In genomic region chr6:83884523-83884922, GRCh38 we compare ENCODE assay signal across 8 cellular contexts. TPM values are rescaled to one million over a fixed set of nuclear protein-coding genes. Genes with fewer than 3 reads are reported as not detected.
A peak's percentile ranks its signal among the peaks of the same experiment; 100 is the strongest.
DNase-seq lines count a peak whose midpoint lies in the region; ATAC-seq and TF ChIP-seq lines count a peak whose summit lies in the region.

No MANE protein-coding gene starts in this region.

- no peak for TF ChIP-seq POLR2A in adrenal gland (IDR thresholded peaks at IDR 0.05)

- H3K4me1 ChIP-seq in adrenal gland (replicated peaks in 1 of 2) (peaks cover 0 to 14% of the 10 kb centered on the region in 2 donors), thoracic aorta (ENCODE audit: control insufficient read depth in 1 of 2, low read depth in 2 of 2) (peaks cover 13 to 34% of the 10 kb centered on the region in 2 donors)

- H3K27me3 ChIP-seq in adrenal gland (no peaks in the 10 kb centered on the region), thoracic aorta (replicated peaks; ENCODE audit: insufficient read depth) (no peaks in the 10 kb centered on the region)

- H3K4me1 Mint-ChIP-seq in activated CD4-positive, alpha-beta memory T cell treated with anti-CD3 and anti-CD28 coated beads, Interleukin-2, amount 10 ng/mL, durations not matched to agents 7 days and 5 days: peaks cover 6% of the 10 kb centered on the region

- ATAC-seq in HG03103 (IDR thresholded peaks at IDR 0.05; ENCODE audit: low read depth, unreplicated experiment) (peak; percentile 87), thoracic aorta (ENCODE audit: insufficient number of reproducible peaks, low FRiP score, low read depth) (no peak)

- POLR2A ChIA-PET in activated CD4-positive, alpha-beta memory T cell treated with anti-CD3 and anti-CD28 coated beads, Interleukin-2, amount 10 ng/mL, durations not matched to agents 7 days and 5 days (lab: Charles Lee): no interaction called here

- H3K36me3 ChIP-seq in adrenal gland (replicated peaks in 1 of 2): no peaks in the 10 kb centered on the region
- H3K36me3 ChIP-seq in thoracic aorta: no peaks in the 10 kb centered on the region

- H3K4me3 ChIP-seq in adrenal gland (no peak overlapping the region), thoracic aorta (peak overlapping the region; percentile 37)

- H3K27ac ChIP-seq in adrenal gland (no peak overlapping the region), thoracic aorta (no peak overlapping the region)

- CTCF ChIA-PET in activated CD4-positive, alpha-beta memory T cell treated with anti-CD3 and anti-CD28 coated beads, Interleukin-2, amount 10 ng/mL, durations not matched to agents 7 days and 5 days (lab: Charles Lee): interaction anchor here (0.6 to 3.4 kb wide), 5 partner anchors 25 to 1438 kb away, joined by 3 to 15 read pairs (median 3); partner anchors contain the start of genes CEP162 and CYB5R4

- TF ChIP-seq CTCF in adrenal gland (IDR thresholded peaks at IDR 0.05) (peak; percentile 46 to 87 (median 73)), thoracic aorta (IDR thresholded peaks at IDR 0.05) (peak; percentile 74)

- DNase-seq in DMS 273 (lab: John Stamatoyannopoulos, UW; ENCODE audit: unreplicated experiment): peak; percentile 79
- peak; percentile 5 for DNase-seq in GM19238 (ENCODE audit: insufficient read length, low spot score)
- peak; percentile 73 for DNase-seq in NCI-H2107 treated with DMSO at 0.1 percent for 48 hours (lab: John Stamatoyannopoulos, UW; ENCODE audit: unreplicated experiment)
- no peak for DNase-seq in adrenal gland
- DNase-seq in iPS-NIHi11 (ENCODE audit: low spot score): peak; percentile 28
- DNase-seq in thoracic aorta (ENCODE audit: low spot score): no peak
- no peak for DNase-seq in activated CD4-positive, alpha-beta memory T cell treated with anti-CD3 and anti-CD28 coated beads, Interleukin-2, amount 10 ng/mL, durations not matched to agents 7 days and 5 days

- no peaks in the 10 kb centered on the region for H3K9me3 Mint-ChIP-seq in activated CD4-positive, alpha-beta memory T cell treated with anti-CD3 and anti-CD28 coated beads, Interleukin-2, amount 10 ng/mL, durations not matched to agents 7 days and 5 days

- intact Hi-C loops in adrenal gland (cut with DNase I): loop anchor here (5.0 to 10.0 kb wide), 2 partner anchors 338 to 340 kb away; partner anchors contain the start of gene CEP162 (in 1 of the 2)

- H3K27ac Mint-ChIP-seq in activated CD4-positive, alpha-beta memory T cell treated with anti-CD3 and anti-CD28 coated beads, Interleukin-2, amount 10 ng/mL, durations not matched to agents 7 days and 5 days: no peak overlapping the region

- H3K27me3 Mint-ChIP-seq in activated CD4-positive, alpha-beta memory T cell treated with anti-CD3 and anti-CD28 coated beads, Interleukin-2, amount 10 ng/mL, durations not matched to agents 7 days and 5 days: no peaks in the 10 kb centered on the region

- no peak overlapping the region for H3K4me3 Mint-ChIP-seq in activated CD4-positive, alpha-beta memory T cell treated with anti-CD3 and anti-CD28 coated beads, Interleukin-2, amount 10 ng/mL, durations not matched to agents 7 days and 5 days

- H3K36me3 Mint-ChIP-seq in activated CD4-positive, alpha-beta memory T cell treated with anti-CD3 and anti-CD28 coated beads, Interleukin-2, amount 10 ng/mL, durations not matched to agents 7 days and 5 days (ENCODE audit: low read depth): no peaks in the 10 kb centered on the region

- 5 to 8% (median 7%) methylated on average over 4 of the region's 4 CpGs for WGBS in adrenal gland, 4 donors

- H3K9me3 ChIP-seq in adrenal gland (replicated peaks in 1 of 3) (no peaks in the 10 kb centered on the region), thoracic aorta (no peaks in the 10 kb centered on the region)

RNA-seq across cellular contexts. Expression of gene CYB5R4, which starts 25.0 kb away (rescaled TPM):
- total RNA-seq in adrenal gland (10 to 100 TPM in 6 of 8 donors, 1 to 10 TPM in 2; 6.2 to 22.0 (median 12.8) TPM), thoracic aorta (10 to 100 TPM in 1 of 2 donors, 1 to 10 TPM in 1; 9.1 to 16.2 TPM)
- polyA plus RNA-seq in adrenal gland: 10 to 100 TPM in 1 of 3 donors, 1 to 10 TPM in 2; 1.3 to 12.4 (median 2.9) TPM
- total RNA-seq in activated CD4-positive, alpha-beta memory T cell treated with anti-CD3 and anti-CD28 coated beads, Interleukin-2, amount 10 ng/mL, durations not matched to agents 7 days and 5 days: 10 to 100 TPM; 36.0 to 36.1 TPM

RNA-seq across cellular contexts. Expression of gene RIPPLY2, which starts 31.4 kb away (rescaled TPM):
- total RNA-seq in adrenal gland (1 to 10 TPM in 1 of 8 donors, under 1 TPM in 2, not detected in 5; 0.53 to 2.3 (median 0.83) TPM), thoracic aorta (not detected)
- 1 to 10 TPM in 1 of 3 donors, under 1 TPM in 2; 0.56 to 2.1 (median 0.67) TPM for polyA plus RNA-seq in adrenal gland
- not detected for total RNA-seq in activated CD4-positive, alpha-beta memory T cell treated with anti-CD3 and anti-CD28 coated beads, Interleukin-2, amount 10 ng/mL, durations not matched to agents 7 days and 5 days

Comparison
In these comparisons a context has a peak if more than half of its experiments do, and no peak if none do; other contexts are left out.
1. DNase-seq: peak in DMS 273 (single experiment), GM19238 (single experiment), NCI-H2107 treated with DMSO at 0.1 percent for 48 hours (single experiment) and iPS-NIHi11 (single experiment); none in adrenal gland (0 of 7), thoracic aorta (single experiment) and activated CD4-positive, alpha-beta memory T cell treated with anti-CD3 and anti-CD28 coated beads, Interleukin-2, amount 10 ng/mL, durations not matched to agents 7 days and 5 days (single experiment).